In the genomic region with DNA sequence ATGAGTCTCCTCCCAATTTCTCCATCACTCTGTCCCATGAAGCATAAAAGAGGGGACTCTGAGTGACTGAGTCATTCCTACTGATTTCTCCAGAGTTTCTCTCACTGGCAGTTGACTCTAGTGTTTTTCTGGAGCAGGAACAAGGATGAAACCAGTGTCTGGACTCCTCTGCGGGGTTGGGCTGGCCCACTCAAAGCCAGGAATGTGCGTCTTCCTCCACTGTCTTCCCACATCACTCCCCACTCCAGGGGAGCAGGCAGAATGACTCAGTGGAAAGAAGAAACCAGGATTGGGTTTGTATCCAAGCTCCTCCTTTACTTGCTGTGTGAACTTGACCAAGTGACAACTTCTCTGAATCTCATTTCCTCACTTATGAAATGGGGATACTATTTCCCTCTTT, we compare ENCODE assay signal across 1 cellular context.
TF ChIP-seq lines count a peak whose summit lies in the region.

No MANE protein-coding gene starts in this region.

TF ChIP-seq in H1, 55 proteins besides CTCF, POLR2A, EP300 and RAD21:
- no peak for TF ChIP-seq KDM5A (IDR thresholded peaks at IDR 0.05; ENCODE audit: low read length)
- TF ChIP-seq RXRA (IDR thresholded peaks at IDR 0.05; ENCODE audit: insufficient read depth, low read depth, low read length) = no peak
- TF ChIP-seq POU5F1 (IDR thresholded peaks at IDR 0.05; ENCODE audit: low read depth, low read length) = no peak
- TF ChIP-seq KDM1A (IDR thresholded peaks at IDR 0.05; ENCODE audit: borderline replicate concordance, low read length) = no peak
- no peak for TF ChIP-seq ATF2 (IDR thresholded peaks at IDR 0.05; ENCODE audit: low read length)
- TF ChIP-seq TEAD4 (IDR thresholded peaks at IDR 0.05; ENCODE audit: low read depth, low read length) = no peak
- TF ChIP-seq NRF1 (IDR thresholded peaks at IDR 0.05; ENCODE audit: low read depth, low read length) = no peak
- TF ChIP-seq POLR2AphosphoS5 (IDR thresholded peaks at IDR 0.05; ENCODE audit: low read depth, low read length) = no peak
- TF ChIP-seq CHD1 (IDR thresholded peaks at IDR 0.05; ENCODE audit: low read depth, low read length) = no peak
